In genomic region chr19:40824921-40825320, GRCh38 we compare ENCODE assay signal across 12 cellular contexts. TPM values are rescaled to one million over a fixed set of nuclear protein-coding genes. Genes with fewer than 3 reads are reported as not detected.
DNase-seq lines count a peak whose midpoint lies in the region; ATAC-seq and TF ChIP-seq lines count a peak whose summit lies in the region.
"Not testable (repeated sequence)": the region's sequence is repeated elsewhere in the genome, so short reads cannot be mapped to it uniquely, and the experiment has no call there.
"Had no signal": no experiment of that assay in that cellular context is flagged by ENCODE, and none has a peak within 500 bp of the region (broad histone marks: within the 10 kb centered on the region; RNA-seq: fewer than 3 reads in every experiment).

No MANE protein-coding gene starts in this region.

- peak overlapping the region; percentile 98 for H3K27ac ChIP-seq in neutrophil
- H3K27ac ChIP-seq in testis: peak overlapping the region; percentile 65 to 77

- not testable (repeated sequence) for ATAC-seq in T-helper 17 cell

- H3K4me1 Mint-ChIP-seq in Caco-2 (ENCODE audit: low read depth, unreplicated experiment) (peaks cover 32% of the 10 kb centered on the region), T-helper 17 cell (peaks cover 23% of the 10 kb centered on the region)
- H3K4me1 Mint-ChIP-seq in dendritic cell treated with granulocyte-macrophage colony-stimulating factor and Interleukin-4, amounts not matched to agents 40 ng/mL and 50 ng/mL, for 4 days (ENCODE audit: low read depth): peaks cover 55% of the 10 kb centered on the region

- TF ChIP-seq POLR2A in testis (IDR thresholded peaks at IDR 0.05): not testable (repeated sequence)

- WGBS in testis, 2 donors: 87 to 88% methylated on average over 16 of the region's 16 CpGs

- BruUV-seq in Caco-2 (replicated peaks; lab: Mats Ljungman, UMichigan): not testable (repeated sequence)

- H3K27me3 Mint-ChIP-seq in Caco-2 (ENCODE audit: insufficient read depth, unreplicated experiment); T-helper 17 cell; dendritic cell treated with granulocyte-macrophage colony-stimulating factor and Interleukin-4, amounts not matched to agents 40 ng/mL and 50 ng/mL, for 4 days: not testable (repeated sequence)

- not testable (repeated sequence) for H3K4me3 ChIP-seq in Caco-2 (ENCODE audit: low read depth, low read length); neutrophil (ENCODE audit: low read depth in 1 of 2, low read length in 1 of 2); testis

- H3K27me3 ChIP-seq in Caco-2 (replicated peaks; ENCODE audit: control insufficient read depth, insufficient read depth, low read length); neutrophil; testis: not testable (repeated sequence)

- POLR2A ChIA-PET in Caco-2 (lab: Charles Lee): not testable (repeated sequence)

- not testable (repeated sequence) for H3K4me3 Mint-ChIP-seq in Caco-2 (ENCODE audit: unreplicated experiment); T-helper 17 cell; dendritic cell treated with granulocyte-macrophage colony-stimulating factor and Interleukin-4, amounts not matched to agents 40 ng/mL and 50 ng/mL, for 4 days

- H3K36me3 Mint-ChIP-seq in Caco-2 (ENCODE audit: insufficient read depth, unreplicated experiment): peaks cover 29% of the 10 kb centered on the region
- H3K36me3 Mint-ChIP-seq in T-helper 17 cell (ENCODE audit: low read depth): not testable (repeated sequence)
- peaks cover 22% of the 10 kb centered on the region for H3K36me3 Mint-ChIP-seq in dendritic cell treated with granulocyte-macrophage colony-stimulating factor and Interleukin-4, amounts not matched to agents 40 ng/mL and 50 ng/mL, for 4 days (ENCODE audit: low read depth)

- intact Hi-C loops in Caco-2 (cut with micrococcal nuclease; ENCODE audit: unreplicated experiment); dendritic cell treated with granulocyte-macrophage colony-stimulating factor and Interleukin-4, amounts not matched to agents 40 ng/mL and 50 ng/mL, for 4 days (cut with micrococcal nuclease); testis (cut with DNase I; ENCODE audit: low total_unique reads): not testable (repeated sequence)

- H3K4me1 ChIP-seq in Caco-2: peaks cover 35% of the 10 kb centered on the region
- peaks cover 49 to 66% of the 10 kb centered on the region in 2 experiments for H3K4me1 ChIP-seq in neutrophil (ENCODE audit: control insufficient read depth in 1 of 2, insufficient read depth in 1 of 2, low read depth in 1 of 2, low read length in 1 of 2)
- H3K4me1 ChIP-seq in testis: peaks cover 31% of the 10 kb centered on the region

- peaks cover 19% of the 10 kb centered on the region for H3K9me3 Mint-ChIP-seq in Caco-2 (ENCODE audit: unreplicated experiment)
- H3K9me3 Mint-ChIP-seq in dendritic cell treated with granulocyte-macrophage colony-stimulating factor and Interleukin-4, amounts not matched to agents 40 ng/mL and 50 ng/mL, for 4 days: not testable (repeated sequence)

- H3K9me3 ChIP-seq in Caco-2; T-helper 17 cell (ENCODE audit: control insufficient read depth, low read length, poor library complexity, severe bottlenecking); neutrophil; testis: not testable (repeated sequence)

- CTCF ChIA-PET in Caco-2 (lab: Charles Lee): interaction anchor here (0.6 kb wide), 1 partner anchor 84 kb away, joined by 3 read pairs; no protein-coding TSS in a partner anchor

- not testable (repeated sequence) for TF ChIP-seq CTCF in Caco-2 (IDR thresholded peaks at IDR 0.05; ENCODE audit: insufficient read depth in 1 of 2, low read depth in 1 of 2, low read length in 1 of 2, severe bottlenecking in 1 of 2, unreplicated experiment in 1 of 2); neutrophil (IDR thresholded peaks at IDR 0.05); testis (IDR thresholded peaks at IDR 0.05)

- peak overlapping the region; percentile 76 for H3K27ac Mint-ChIP-seq in Caco-2 (ENCODE audit: unreplicated experiment)
- H3K27ac Mint-ChIP-seq in T-helper 17 cell: peak overlapping the region; percentile 8
- peak overlapping the region; percentile 77 for H3K27ac Mint-ChIP-seq in dendritic cell treated with granulocyte-macrophage colony-stimulating factor and Interleukin-4, amounts not matched to agents 40 ng/mL and 50 ng/mL, for 4 days

- DNase-seq in Caco-2 (peak in 1 of 2 experiments; percentile 35), islet precursor cell (peak; percentile 18), mesenteric fat pad (ENCODE audit: low spot score) (peak; percentile 75), testis (peak; percentile 12)
- not testable (repeated sequence) for DNase-seq in T-helper 17 cell
- peak; percentile 47 for DNase-seq in activated CD8-positive, alpha-beta memory T cell treated with anti-CD3 and anti-CD28 coated beads, Interleukin-2, amount 50 U/mL, for 48 hours

- not testable (repeated sequence) for H3K36me3 ChIP-seq in Caco-2 (ENCODE audit: control insufficient read depth, insufficient read depth, low read length); neutrophil; testis (ENCODE audit: low read depth, missing control alignments)

RNA-seq across cellular contexts. Expression of gene CYP2A6, which starts 25.3 kb away (rescaled TPM):
- total RNA-seq in Caco-2 (2022) (not detected in 2 replicates), T-helper 17 cell (not detected), mesenteric fat pad (0.48 TPM), testis (not detected)
- not detected for polyA plus RNA-seq in testis (ENCODE audit: insufficient read depth, low read depth, low replicate concordance)
- total RNA-seq: CD8-positive, alpha-beta T cell; GM23248 had no signal
- polyA plus RNA-seq: AG04450, GM12878, GM23248 had no signal

RNA-seq across cellular contexts. Expression of gene EGLN2, which starts 25.9 kb away (rescaled TPM):
- total RNA-seq in Caco-2 (2022): 135 and 144 TPM in 2 replicates
- total RNA-seq in T-helper 17 cell: 100 to 1,000 TPM; 112 to 131 TPM
- 113 TPM for total RNA-seq in mesenteric fat pad
- total RNA-seq in testis: 100 to 1,000 TPM; 245 to 260 TPM
- polyA plus RNA-seq in testis (ENCODE audit: insufficient read depth, low read depth, low replicate concordance): 489 TPM

RNA-seq across cellular contexts. Expression of gene RAB4B, which starts 46.9 kb away (rescaled TPM):
- total RNA-seq in Caco-2 (2022) (19.9 and 21.5 TPM in 2 replicates), T-helper 17 cell (10 to 100 TPM; 52.4 to 55.4 TPM), mesenteric fat pad (26.9 TPM), testis (10 to 100 TPM; 44.7 to 49.3 TPM)
- polyA plus RNA-seq in testis (ENCODE audit: insufficient read depth, low read depth, low replicate concordance): 46.7 TPM

RNA-seq across cellular contexts. Expression of gene MIA, which starts 49.6 kb away (rescaled TPM):
- total RNA-seq in Caco-2 (2022): 1.1 and 1.3 TPM in 2 replicates
- not detected for total RNA-seq in T-helper 17 cell
- not detected for total RNA-seq in mesenteric fat pad
- 1 to 10 TPM; 2.4 to 2.8 TPM for total RNA-seq in testis
- 2.9 TPM for polyA plus RNA-seq in testis (ENCODE audit: insufficient read depth, low read depth, low replicate concordance)
- total RNA-seq: CD8-positive, alpha-beta T cell; GM23248 had no signal
- polyA plus RNA-seq: AG04450, GM23248 had no signal

RNA-seq across cellular contexts. Expression of gene CYP2A7, which starts 57.1 kb away (rescaled TPM):
- total RNA-seq in Caco-2 (2022): not detected in 2 replicates
- total RNA-seq in T-helper 17 cell: not detected
- not detected for total RNA-seq in mesenteric fat pad
- 1 to 10 TPM in 1 of 2 donors, not detected in 1; 1.1 TPM for total RNA-seq in testis
- polyA plus RNA-seq in testis (ENCODE audit: insufficient read depth, low read depth, low replicate concordance): not detected
- total RNA-seq: CD8-positive, alpha-beta T cell; GM12878; GM23248 had no signal
- polyA plus RNA-seq: AG04450, GM12878, GM23248 had no signal

Comparison
In these comparisons a context has a peak if more than half of its experiments do, and no peak if none do; other contexts are left out.
1. H3K27ac Mint-ChIP-seq: peak in every context shown above with its lines; median percentile 77 in dendritic cell treated with granulocyte-macrophage colony-stimulating factor and Interleukin-4, amounts not matched to agents 40 ng/mL and 50 ng/mL, for 4 days; 76 in Caco-2; 8 in T-helper 17 cell.